In the genomic region with DNA sequence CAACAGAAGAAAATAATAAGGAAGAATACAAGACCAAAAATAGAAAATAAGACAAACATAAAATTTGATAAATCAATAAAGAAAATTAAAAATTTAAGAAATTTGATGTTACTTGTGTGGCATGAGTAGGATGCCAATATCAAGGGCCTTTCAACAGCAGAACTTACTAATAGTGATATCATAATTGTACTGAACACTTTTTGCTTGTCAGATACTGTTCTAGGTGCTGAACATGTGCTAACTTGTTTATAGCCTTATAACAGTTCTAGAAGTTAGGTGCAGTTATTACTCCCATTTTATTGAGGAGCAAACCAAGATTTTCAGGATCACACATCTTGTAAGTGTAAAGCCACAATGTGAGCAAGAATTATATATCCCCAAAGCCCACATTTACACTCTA, we compare ENCODE assay signal across 39 cellular contexts.
"Had no signal": no experiment of that assay in that cellular context is flagged by ENCODE, and none has a peak within 500 bp of the region (broad histone marks: within the 10 kb centered on the region; RNA-seq: fewer than 3 reads in every experiment).

No MANE protein-coding gene starts in this region.

- DNase-seq: activated CD4-positive, alpha-beta memory T cell treated with anti-CD3 and anti-CD28 coated beads, Interleukin-2, amount 10 ng/mL, durations not matched to agents 7 days and 5 days; activated CD4-positive, alpha-beta T cell treated with anti-CD3 and anti-CD28 coated beads for 1 hour; activated CD4-positive, alpha-beta T cell treated with anti-CD3 and anti-CD28 coated beads for 36 hours; activated CD4-positive, alpha-beta T cell treated with anti-CD3 and anti-CD28 coated beads for 48 hours; activated CD4-positive, alpha-beta T cell treated with anti-CD3 and anti-CD28 coated beads, Interleukin-2, amount 10 ng/mL, durations not matched to agents 7 days and 5 days; activated CD4-positive, alpha-beta T cell treated with anti-CD3 and anti-CD28 coated beads, Interleukin-2, amount 50 U/mL, for 48 hours; activated CD4-positive, CD25-positive, alpha-beta regulatory T cell; activated CD8-positive, alpha-beta memory T cell treated with anti-CD3 and anti-CD28 coated beads for 24 hours; activated CD8-positive, alpha-beta memory T cell treated with anti-CD3 and anti-CD28 coated beads, Interleukin-2, amount 10 ng/mL, durations not matched to agents 7 days and 5 days; activated CD8-positive, alpha-beta memory T cell treated with anti-CD3 and anti-CD28 coated beads, Interleukin-2, amount 50 U/mL, for 48 hours; activated CD8-positive, alpha-beta T cell treated with anti-CD3 and anti-CD28 coated beads, Interleukin-2, amount 10 ng/mL, durations not matched to agents 7 days and 5 days; activated effector memory CD4-positive, alpha-beta T cell treated with Interleukin-2 at 50 U/mL for 16 hours; activated gamma-delta T cell; activated naive CD4-positive, alpha-beta T cell treated with anti-CD3 and anti-CD28 coated beads, Interleukin-2, amount 10 ng/mL, durations not matched to agents 7 days and 5 days; activated naive CD4-positive, alpha-beta T cell treated with Interleukin-2 at 50 U/mL for 16 hours; activated naive CD8-positive, alpha-beta T cell treated with anti-CD3 and anti-CD28 coated beads, Interleukin-2, amount 10 ng/mL, durations not matched to agents 7 days and 5 days; activated naive CD8-positive, alpha-beta T cell treated with anti-CD3 and anti-CD28 coated beads, Interleukin-2, amount 50 U/mL, for 24 hours; activated T-cell treated with anti-CD3 and anti-CD28 coated beads, Interleukin-2, amount 50 U/mL, for 24 hours; activated T-cell treated with anti-CD3 and anti-CD28 coated beads, Interleukin-2, amount 50 U/mL, for 48 hours; amygdala; anterior cingulate cortex; caudate nucleus; cerebellar nuclear complex; SW 1271; T-helper 1 cell; T-helper 2 cell; T-helper 9 cell; WERI-Rb-1 had no signal

- H3K9me3 Mint-ChIP-seq: activated CD4-positive, alpha-beta T cell treated with anti-CD3 and anti-CD28 coated beads, Interleukin-2, amount 10 ng/mL, durations not matched to agents 7 days and 5 days; activated naive CD8-positive, alpha-beta T cell treated with anti-CD3 and anti-CD28 coated beads, Interleukin-2, amount 10 ng/mL, durations not matched to agents 7 days and 5 days; WTC11 had no signal

- H3K27me3 ChIP-seq: ascending aorta, cardiac muscle cell had no signal

- H3K4me3 ChIP-seq: ascending aorta, cardiac muscle cell had no signal

- H3K36me3 Mint-ChIP-seq: activated CD8-positive, alpha-beta memory T cell treated with anti-CD3 and anti-CD28 coated beads, Interleukin-2, amount 10 ng/mL, durations not matched to agents 7 days and 5 days; activated naive CD4-positive, alpha-beta T cell treated with anti-CD3 and anti-CD28 coated beads, Interleukin-2, amount 10 ng/mL, durations not matched to agents 7 days and 5 days; activated naive CD4-positive, alpha-beta T cell treated with anti-CD3 and anti-CD28 coated beads, Interleukin-2, amount 50 U/mL, for 24 hours; activated naive CD8-positive, alpha-beta T cell; activated naive CD8-positive, alpha-beta T cell treated with anti-CD3 and anti-CD28 coated beads, Interleukin-2, amount 10 ng/mL, durations not matched to agents 7 days and 5 days; brain; WTC11 had no signal

- H3K27ac ChIP-seq: ascending aorta, cardiac muscle cell, WERI-Rb-1 had no signal

- H3K4me1 ChIP-seq: ascending aorta had no signal

- H3K9me3 ChIP-seq: ascending aorta had no signal

- ATAC-seq: activated CD4-positive, alpha-beta T cell treated with anti-CD3 and anti-CD28 coated beads for 36 hours; activated CD4-positive, CD25-positive, alpha-beta regulatory T cell treated with anti-CD3 and anti-CD28 coated beads, Interleukin-2, amount 50 U/mL, for 24 hours; activated CD8-positive, alpha-beta memory T cell treated with anti-CD3 and anti-CD28 coated beads, Interleukin-2, amount 10 ng/mL, durations not matched to agents 7 days and 5 days; activated CD8-positive, alpha-beta T cell treated with anti-CD3 and anti-CD28 coated beads, Interleukin-2, amount 10 ng/mL, durations not matched to agents 7 days and 5 days; activated naive CD8-positive, alpha-beta T cell treated with anti-CD3 and anti-CD28 coated beads, Interleukin-2, amount 50 U/mL, for 24 hours; WTC11 had no signal

- H3K4me3 Mint-ChIP-seq: activated CD4-positive, alpha-beta memory T cell treated with anti-CD3 and anti-CD28 coated beads, Interleukin-2, amount 10 ng/mL, durations not matched to agents 7 days and 5 days; activated CD4-positive, alpha-beta T cell treated with anti-CD3 and anti-CD28 coated beads for 36 hours; activated CD4-positive, alpha-beta T cell treated with anti-CD3 and anti-CD28 coated beads, Interleukin-2, amount 10 ng/mL, durations not matched to agents 7 days and 5 days; activated CD8-positive, alpha-beta memory T cell treated with anti-CD3 and anti-CD28 coated beads, Interleukin-2, amount 10 ng/mL, durations not matched to agents 7 days and 5 days; activated CD8-positive, alpha-beta T cell treated with anti-CD3 and anti-CD28 coated beads, Interleukin-2, amount 10 ng/mL, durations not matched to agents 7 days and 5 days; activated naive CD4-positive, alpha-beta T cell treated with anti-CD3 and anti-CD28 coated beads, Interleukin-2, amount 10 ng/mL, durations not matched to agents 7 days and 5 days; activated naive CD4-positive, alpha-beta T cell treated with anti-CD3 and anti-CD28 coated beads, Interleukin-2, amount 50 U/mL, for 24 hours; activated naive CD8-positive, alpha-beta T cell; activated naive CD8-positive, alpha-beta T cell treated with anti-CD3 and anti-CD28 coated beads, Interleukin-2, amount 10 ng/mL, durations not matched to agents 7 days and 5 days; activated naive CD8-positive, alpha-beta T cell treated with anti-CD3 and anti-CD28 coated beads, Interleukin-2, amount 50 U/mL, for 24 hours; activated T-cell treated with anti-CD3 and anti-CD28 coated beads, Interleukin-2, amount 50 U/mL, for 24 hours; brain; central memory CD8-positive, alpha-beta T cell; T-helper 1 cell treated with Interleukin-12 subunit alpha and Interleukin-12 subunit beta and Interleukin-4 antibody, amounts not matched to agents 30 μg/mL and 1 μg/mL, for 36 hours; T-helper 2 cell treated with Interferon-gamma antibody and Interleukin-4, amounts not matched to agents 5 μg/mL and 100 μg/mL, for 36 hours; WTC11 had no signal

- H3K27me3 Mint-ChIP-seq: activated CD4-positive, alpha-beta memory T cell treated with anti-CD3 and anti-CD28 coated beads, Interleukin-2, amount 10 ng/mL, durations not matched to agents 7 days and 5 days; activated CD4-positive, alpha-beta T cell treated with anti-CD3 and anti-CD28 coated beads for 36 hours; activated CD4-positive, alpha-beta T cell treated with anti-CD3 and anti-CD28 coated beads, Interleukin-2, amount 10 ng/mL, durations not matched to agents 7 days and 5 days; activated CD8-positive, alpha-beta memory T cell treated with anti-CD3 and anti-CD28 coated beads, Interleukin-2, amount 10 ng/mL, durations not matched to agents 7 days and 5 days; activated naive CD4-positive, alpha-beta T cell treated with anti-CD3 and anti-CD28 coated beads, Interleukin-2, amount 10 ng/mL, durations not matched to agents 7 days and 5 days; activated naive CD4-positive, alpha-beta T cell treated with anti-CD3 and anti-CD28 coated beads, Interleukin-2, amount 50 U/mL, for 24 hours; activated naive CD8-positive, alpha-beta T cell; activated naive CD8-positive, alpha-beta T cell treated with anti-CD3 and anti-CD28 coated beads, Interleukin-2, amount 10 ng/mL, durations not matched to agents 7 days and 5 days; activated naive CD8-positive, alpha-beta T cell treated with anti-CD3 and anti-CD28 coated beads, Interleukin-2, amount 50 U/mL, for 24 hours; activated T-cell treated with anti-CD3 and anti-CD28 coated beads, Interleukin-2, amount 50 U/mL, for 24 hours; brain; central memory CD8-positive, alpha-beta T cell had no signal

- H3K4me1 Mint-ChIP-seq: activated CD4-positive, alpha-beta memory T cell treated with anti-CD3 and anti-CD28 coated beads, Interleukin-2, amount 10 ng/mL, durations not matched to agents 7 days and 5 days; activated CD4-positive, alpha-beta T cell treated with anti-CD3 and anti-CD28 coated beads for 36 hours; activated CD4-positive, alpha-beta T cell treated with anti-CD3 and anti-CD28 coated beads, Interleukin-2, amount 10 ng/mL, durations not matched to agents 7 days and 5 days; activated CD8-positive, alpha-beta memory T cell treated with anti-CD3 and anti-CD28 coated beads, Interleukin-2, amount 10 ng/mL, durations not matched to agents 7 days and 5 days; activated naive CD4-positive, alpha-beta T cell treated with anti-CD3 and anti-CD28 coated beads, Interleukin-2, amount 10 ng/mL, durations not matched to agents 7 days and 5 days; activated naive CD4-positive, alpha-beta T cell treated with anti-CD3 and anti-CD28 coated beads, Interleukin-2, amount 50 U/mL, for 24 hours; activated naive CD8-positive, alpha-beta T cell treated with anti-CD3 and anti-CD28 coated beads, Interleukin-2, amount 10 ng/mL, durations not matched to agents 7 days and 5 days; activated naive CD8-positive, alpha-beta T cell treated with anti-CD3 and anti-CD28 coated beads, Interleukin-2, amount 50 U/mL, for 24 hours; brain; central memory CD8-positive, alpha-beta T cell; WTC11 had no signal

- H3K36me3 ChIP-seq: ascending aorta, cardiac muscle cell, WERI-Rb-1 had no signal

- H3K27ac Mint-ChIP-seq: activated CD4-positive, alpha-beta memory T cell treated with anti-CD3 and anti-CD28 coated beads, Interleukin-2, amount 10 ng/mL, durations not matched to agents 7 days and 5 days; activated CD4-positive, alpha-beta T cell treated with anti-CD3 and anti-CD28 coated beads for 36 hours; activated CD4-positive, alpha-beta T cell treated with anti-CD3 and anti-CD28 coated beads, Interleukin-2, amount 10 ng/mL, durations not matched to agents 7 days and 5 days; activated CD8-positive, alpha-beta memory T cell treated with anti-CD3 and anti-CD28 coated beads, Interleukin-2, amount 10 ng/mL, durations not matched to agents 7 days and 5 days; activated CD8-positive, alpha-beta T cell treated with anti-CD3 and anti-CD28 coated beads, Interleukin-2, amount 10 ng/mL, durations not matched to agents 7 days and 5 days; activated naive CD4-positive, alpha-beta T cell treated with anti-CD3 and anti-CD28 coated beads, Interleukin-2, amount 10 ng/mL, durations not matched to agents 7 days and 5 days; activated naive CD4-positive, alpha-beta T cell treated with anti-CD3 and anti-CD28 coated beads, Interleukin-2, amount 50 U/mL, for 24 hours; activated naive CD8-positive, alpha-beta T cell; activated naive CD8-positive, alpha-beta T cell treated with anti-CD3 and anti-CD28 coated beads, Interleukin-2, amount 10 ng/mL, durations not matched to agents 7 days and 5 days; activated naive CD8-positive, alpha-beta T cell treated with anti-CD3 and anti-CD28 coated beads, Interleukin-2, amount 50 U/mL, for 24 hours; activated T-cell treated with anti-CD3 and anti-CD28 coated beads, Interleukin-2, amount 50 U/mL, for 24 hours; activated T-helper 2 cell treated with anti-CD3 and anti-CD28 coated beads, Interferon-gamma antibody, Interleukin-2, Interleukin-4, amounts not matched to agents 10 μg/mL and 5 μg/mL and 100 μg/mL, durations not matched to agents 14 hours and 24 hours and 36 hours; brain; T-helper 1 cell treated with Interleukin-12 subunit alpha and Interleukin-12 subunit beta and Interleukin-4 antibody, amounts not matched to agents 30 μg/mL and 1 μg/mL, for 36 hours; T-helper 2 cell treated with Interferon-gamma antibody and Interleukin-4, amounts not matched to agents 5 μg/mL and 100 μg/mL, for 36 hours; WTC11 had no signal
